ENCODE assay signal across 15 cellular contexts in the genomic region with DNA sequence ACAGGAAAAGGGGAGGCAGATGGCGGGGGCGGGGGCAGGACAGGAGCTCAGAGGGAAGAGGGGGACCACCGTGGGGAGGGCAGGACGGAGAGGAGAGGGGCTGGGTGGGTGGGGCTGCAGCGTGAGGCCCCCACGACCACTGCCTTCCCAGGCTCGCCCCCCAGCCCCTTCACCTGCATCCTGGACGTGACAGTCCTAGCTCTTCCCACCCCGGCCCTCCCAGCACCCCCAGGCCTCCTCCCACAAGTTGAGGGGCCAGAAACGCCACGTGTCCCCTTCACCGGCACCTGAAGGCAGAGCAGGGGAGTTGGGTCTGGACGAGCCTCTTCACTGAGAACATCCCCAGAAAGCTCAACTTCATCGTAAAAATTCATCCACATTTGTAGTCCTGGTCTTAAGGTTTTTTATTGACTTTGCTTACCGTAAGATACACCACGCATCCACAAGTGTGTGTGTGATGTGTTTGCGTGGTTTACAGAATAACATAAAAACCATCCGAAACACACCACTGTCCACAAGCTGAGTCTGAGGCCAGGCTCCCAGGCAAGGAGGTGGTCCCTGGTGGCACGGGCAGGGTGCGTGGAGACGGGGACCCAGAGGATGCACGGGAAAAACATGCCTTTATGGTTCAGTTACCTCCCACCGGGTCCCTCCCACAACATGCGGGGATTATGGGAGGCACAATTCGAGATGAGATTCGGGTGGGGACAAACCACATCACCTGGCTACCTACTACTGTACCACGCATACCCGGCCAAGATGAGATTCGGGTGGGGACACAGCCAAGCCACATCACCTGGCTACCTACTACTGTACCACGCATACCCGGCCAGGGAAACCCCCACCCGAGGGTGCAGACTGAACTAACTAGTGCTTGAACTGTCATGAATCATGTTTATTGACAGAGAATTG.
"Had no signal": no experiment of that assay in that cellular context is flagged by ENCODE, and none has a peak within 500 bp of the region (broad histone marks: within the 10 kb centered on the region; RNA-seq: fewer than 3 reads in every experiment).

No MANE protein-coding gene starts in this region.

- H3K4me3 Mint-ChIP-seq: activated T-helper 1 cell treated with anti-CD3 and anti-CD28 coated beads, Interleukin-12 subunit alpha, Interleukin-12 subunit beta, Interleukin-2, Interleukin-4 antibody, amounts not matched to agents 30 ng/mL and 10 ng/mL and 1 ng/mL, durations not matched to agents 14 hours and 24 hours and 36 hours; naive thymus-derived CD4-positive, alpha-beta T cell had no signal

- DNase-seq: activated CD4-positive, alpha-beta T cell treated with anti-CD3 and anti-CD28 coated beads, Interleukin-2, amount 50 U/mL, for 1 hour; activated naive CD4-positive, alpha-beta T cell treated with Interleukin-2 at 50 U/mL for 16 hours; central memory CD4-positive, alpha-beta T cell; hypothalamus; kidney glomerular epithelial cell; naive thymus-derived CD4-positive, alpha-beta T cell; nucleus accumbens; stimulated activated CD4-positive, alpha-beta T cell treated with anti-CD3 and anti-CD28 coated beads, Interleukin-12 subunit alpha, Interleukin-12 subunit beta, amount 100 ng/mL, for 4 hours; stimulated activated CD4-positive, alpha-beta T cell treated with anti-CD3 and anti-CD28 coated beads, Interleukin-2, amount 100 ng/mL, for 24 hours had no signal

- H3K27ac ChIP-seq: coronary artery, esophagus muscularis mucosa, psoas muscle had no signal

- H3K36me3 ChIP-seq: esophagus muscularis mucosa had no signal

- H3K4me3 ChIP-seq: coronary artery, esophagus muscularis mucosa, lung, psoas muscle had no signal

- H3K9me3 Mint-ChIP-seq: activated T-helper 1 cell treated with anti-CD3 and anti-CD28 coated beads, Interleukin-12 subunit alpha, Interleukin-12 subunit beta, Interleukin-2, Interleukin-4 antibody, amounts not matched to agents 30 ng/mL and 10 ng/mL and 1 ng/mL, durations not matched to agents 14 hours and 24 hours and 36 hours; naive thymus-derived CD4-positive, alpha-beta T cell had no signal

- H3K27ac Mint-ChIP-seq: activated T-helper 1 cell treated with anti-CD3 and anti-CD28 coated beads, Interleukin-12 subunit alpha, Interleukin-12 subunit beta, Interleukin-2, Interleukin-4 antibody, amounts not matched to agents 30 ng/mL and 10 ng/mL and 1 ng/mL, durations not matched to agents 14 hours and 24 hours and 36 hours had no signal

- ATAC-seq: activated CD4-positive, CD25-positive, alpha-beta regulatory T cell treated with anti-CD3 and anti-CD28 coated beads, Interleukin-2, amount 50 U/mL, for 24 hours; naive thymus-derived CD4-positive, alpha-beta T cell; psoas muscle had no signal

- H3K36me3 Mint-ChIP-seq: naive thymus-derived CD4-positive, alpha-beta T cell had no signal

- H3K9me3 ChIP-seq: esophagus muscularis mucosa, psoas muscle had no signal

- H3K4me1 Mint-ChIP-seq: naive thymus-derived CD4-positive, alpha-beta T cell had no signal
